22 cellular contexts compared by ENCODE assay signal in genomic region chr2:231030725-231031124, GRCh38. TPM values are rescaled to one million over a fixed set of nuclear protein-coding genes. Genes with fewer than 3 reads are reported as not detected.
A peak's percentile ranks its signal among the peaks of the same experiment; 100 is the strongest.
DNase-seq lines count a peak whose midpoint lies in the region; ATAC-seq, FAIRE-seq and TF ChIP-seq lines count a peak whose summit lies in the region.
"Had no signal": no experiment of that assay in that cellular context is flagged by ENCODE, and none has a peak within 500 bp of the region (broad histone marks: within the 10 kb centered on the region; RNA-seq: fewer than 3 reads in every experiment).

No MANE protein-coding gene starts in this region.

- no peaks in the 10 kb centered on the region for H3K4me1 Mint-ChIP-seq in chondrocyte (ENCODE audit: low read depth)
- H3K4me1 Mint-ChIP-seq: CD4-positive, CD25-positive, alpha-beta regulatory T cell; CD8-positive, alpha-beta memory T cell had no signal

- POLR2A ChIA-PET in HCT116 (lab: Charles Lee) (no interaction called here), K562 (lab: Yijun Ruan, JAX) (interaction anchor here (1.9 kb wide), 1 partner anchor 10 kb away, joined by 4 read pairs; no protein-coding TSS in a partner anchor), GM10248 (lab: Yijun Ruan, JAX) (no interaction called here)

- H3K9me2 ChIP-seq in HCT116 (ENCODE audit: insufficient read depth), result no peaks in the 10 kb centered on the region

- peaks cover 31% of the 10 kb centered on the region for H3K27me3 Mint-ChIP-seq in chondrocyte (ENCODE audit: low read depth)

- H3K4me1 ChIP-seq in HCT116 (ENCODE audit: control insufficient read depth in 1 of 2, insufficient read depth in 2 of 2, low read length in 2 of 2) (no peaks in the 10 kb centered on the region), K562 (replicated peaks in 1 of 2; ENCODE audit: control insufficient read depth in 2 of 2, insufficient read depth in 2 of 2, low read length in 2 of 2) (no peaks in the 10 kb centered on the region)
- H3K4me1 ChIP-seq: HAP-1 had no signal

- H3K4me3 ChIP-seq in HCT116 (replicated peaks in 1 of 2; ENCODE audit: low read depth in 1 of 2, low read length in 2 of 2) (no peak overlapping the region), K562 (no peak overlapping the region)
- H3K4me3 ChIP-seq: HAP-1 had no signal

- no peak for FAIRE-seq in K562 (lab: Jason Lieb, UNC)
- FAIRE-seq: D721Med, GM12891, GM18507, H54 had no signal

- H3K4me3 Mint-ChIP-seq in chondrocyte (ENCODE audit: unreplicated experiment), result no peak overlapping the region
- H3K4me3 Mint-ChIP-seq: CD4-positive, CD25-positive, alpha-beta regulatory T cell; CD8-positive, alpha-beta memory T cell had no signal

- no peaks in the 10 kb centered on the region for H3K9me3 Mint-ChIP-seq in chondrocyte (ENCODE audit: low read depth)
- H3K9me3 Mint-ChIP-seq: CD8-positive, alpha-beta memory T cell had no signal

- WGBS in K562 (ENCODE audit: insufficient coverage, low coverage, missing lambda C conversion rate), result 0% methylated on average over 1 of the region's 3 CpGs

- no peaks in the 10 kb centered on the region for H3K36me3 ChIP-seq in HCT116 (ENCODE audit: control insufficient read depth in 1 of 2, insufficient read depth in 2 of 2, low read length in 2 of 2)
- no peaks in the 10 kb centered on the region for H3K36me3 ChIP-seq in K562 (ENCODE audit: control insufficient read depth, insufficient read depth, low read length)
- H3K36me3 ChIP-seq: HAP-1 had no signal

- in situ Hi-C loops in K562 (cut with MboI), result no loop called here

- TF ChIP-seq POLR2A in HCT116 (IDR thresholded peaks at IDR 0.05; ENCODE audit: borderline replicate concordance, extremely low read depth, insufficient read depth, insufficient read length), result no peak
- no peak for TF ChIP-seq POLR2A in K562 (conservative IDR thresholded peaks at IDR 0.05)

- H4K20me1 ChIP-seq in HCT116 (ENCODE audit: insufficient read depth), result no peaks in the 10 kb centered on the region
- no peaks in the 10 kb centered on the region for H4K20me1 ChIP-seq in K562 (replicated peaks; ENCODE audit: control insufficient read depth, insufficient read depth, low read length)

- TF ChIP-seq RAD21 in HCT116 (IDR thresholded peaks at IDR 0.05; ENCODE audit: low read depth) (no peak), K562 (CRISPR knock-in tag; conservative IDR thresholded peaks at IDR 0.05 in 1 of 2, IDR thresholded peaks at IDR 0.05 in 1 of 2) (no peak)

- TF ChIP-seq CTCF in HCT116 (IDR thresholded peaks at IDR 0.05 in 2 of 3, conservative IDR thresholded peaks at IDR 0.05 in 1 of 3; ENCODE audit: borderline replicate concordance in 1 of 3, insufficient read depth in 1 of 3, low read depth in 2 of 3, low read length in 2 of 3) (no peak), K562 (IDR thresholded peaks at IDR 0.05 in 2 of 3, conservative IDR thresholded peaks at IDR 0.05 in 1 of 3; ENCODE audit: insufficient read depth in 2 of 3, low read depth in 1 of 3, low read length in 3 of 3) (no peak), GM10248 (IDR thresholded peaks at IDR 0.05; ENCODE audit: control extremely low read depth, extremely low read depth, low read depth, missing control alignments) (no peak), chondrocyte (IDR thresholded peaks at IDR 0.05) (no peak)

- no peaks in the 10 kb centered on the region for H3K79me2 ChIP-seq in HCT116 (ENCODE audit: insufficient read depth, low read length)
- H3K79me2 ChIP-seq in K562 (ENCODE audit: control insufficient read depth, insufficient read depth, low read length), result no peaks in the 10 kb centered on the region

- H3K9me3 ChIP-seq in HCT116 (ENCODE audit: control insufficient read depth in 1 of 2, insufficient read depth in 1 of 2, low read depth in 1 of 2, low read length in 2 of 2) (no peaks in the 10 kb centered on the region), K562 (replicated peaks; ENCODE audit: control insufficient read depth, insufficient read depth, low read depth, low read length) (no peaks in the 10 kb centered on the region)
- H3K9me3 ChIP-seq: HAP-1 had no signal

- H3K4me2 ChIP-seq in HCT116 (ENCODE audit: low read length) (no peak overlapping the region), K562 (ENCODE audit: insufficient read depth, low read length) (no peak overlapping the region)

- H3K27me3 ChIP-seq in HCT116 (ENCODE audit: insufficient read depth, low read length) (no peaks in the 10 kb centered on the region), K562 (ENCODE audit: control insufficient read depth in 2 of 2, insufficient read depth in 2 of 2, low read length in 2 of 2) (peaks cover 0 to 18% of the 10 kb centered on the region in 2 experiments; a peak in 2 of 5 replicates)

- no peak for DNase-seq in HCT116 (ENCODE audit: low read depth, low spot score)
- peak; percentile 35 for DNase-seq in HT-29 (ENCODE audit: low spot score)
- DNase-seq in K562 (ENCODE audit: extremely low read depth in 1 of 4, low spot score in 3 of 4), result no peak
- no peak for DNase-seq in GM10248 (ENCODE audit: extremely low spot score)
- DNase-seq in chondrocyte (ENCODE audit: low spot score), result no peak
- DNase-seq: C1 segment of cervical spinal cord; CD4-positive, CD25-positive, alpha-beta regulatory T cell; CD8-positive, alpha-beta memory T cell; DMS 273 treated with DMSO at 0.1 percent for 48 hours; DMS79; EL; GDM1; GOT3 had no signal

- no peak for TF ChIP-seq EP300 in K562 (IDR thresholded peaks at IDR 0.05; ENCODE audit: low read length)

- H3K9me1 ChIP-seq in K562 (ENCODE audit: control insufficient read depth, insufficient read depth, low read length), result no peaks in the 10 kb centered on the region

- H3K9ac ChIP-seq in HCT116 (ENCODE audit: low read length) (no peak overlapping the region), K562 (ENCODE audit: insufficient read depth in 1 of 2, low read depth in 2 of 2, low read length in 2 of 2) (no peak overlapping the region)

- RAD21 ChIA-PET in HCT116 (lab: Charles Lee; ENCODE audit: low non-redundant PET in 1 of 2, low total read pairs in 2 of 2, uncharacterized antibody in 2 of 2, unreplicated experiment in 2 of 2), result no interaction called here

- no peaks in the 10 kb centered on the region for H3K36me3 Mint-ChIP-seq in chondrocyte (ENCODE audit: low read depth)
- H3K36me3 Mint-ChIP-seq: CD4-positive, CD25-positive, alpha-beta regulatory T cell; CD8-positive, alpha-beta memory T cell had no signal

- intact Hi-C loops in HCT116 (cut with micrococcal nuclease), result no loop called here
- intact Hi-C loops in K562 (cut with micrococcal nuclease), result no loop called here

- no peak overlapping the region for H3K27ac Mint-ChIP-seq in chondrocyte (ENCODE audit: unreplicated experiment)
- H3K27ac Mint-ChIP-seq: CD4-positive, CD25-positive, alpha-beta regulatory T cell; CD8-positive, alpha-beta memory T cell had no signal

- H3K27ac ChIP-seq in HCT116 (ENCODE audit: low read depth, low read length) (no peak overlapping the region), K562 (ENCODE audit: extremely low read depth, low read depth, low read length) (no peak overlapping the region)

- BruUV-seq in HCT116 (replicated peaks; lab: Mats Ljungman, UMichigan) (no TSS peak), K562 (replicated peaks; lab: Mats Ljungman, UMichigan) (no TSS peak)

- CTCF ChIA-PET in HCT116 (lab: Charles Lee) (interaction anchor here (2.2 kb wide), 1 partner anchor 22 kb away, joined by 10 read pairs; no protein-coding TSS in a partner anchor), K562 (lab: Yijun Ruan, JAX; ENCODE audit: low intra/inter-chr PET ratio) (no interaction called here), GM10248 (lab: Yijun Ruan, JAX) (interaction anchor here (1.6 to 3.2 kb wide), 4 partner anchors 20 to 182 kb away, joined by 5 to 9 read pairs (median 7); no protein-coding TSS in a partner anchor)

- ATAC-seq in HCT116 (no peak), K562 (no peak), GM18861 (IDR thresholded peaks at IDR 0.05; ENCODE audit: unreplicated experiment) (no peak)

- H2AFZ ChIP-seq in HCT116 (ENCODE audit: low read depth, low read length, poor library complexity, severe bottlenecking) (peak overlapping the region; percentile 16), K562 (ENCODE audit: low read depth, low read length) (no peak overlapping the region)

RNA-seq across cellular contexts. Expression of gene C2orf72, which starts 6.6 kb away (rescaled TPM):
- total RNA-seq in HCT116 (2021; ENCODE audit: unreplicated experiment) (3.7 TPM), K562 (2014; rRNA removed) (not detected in 2 replicates), K562 (2014; rRNA removed; fragmentation: Illumina TruSeq; extraction: Trizol) (not detected in 2 replicates), K562 (2015; rRNA removed; fragmentation: Illumina TruSeq; extraction: Trizol) (0.18 and 0.23 TPM in 2 replicates), K562 (2021) (0.11 and 0.22 TPM in 2 replicates), chondrocyte (0.12 to 1.3 TPM (median 1.00 TPM) in 3 replicates)
- polyA plus RNA-seq in HCT116 (2012), result 2.7 and 3.1 TPM in 2 replicates
- 2.1 and 4.1 TPM in 2 replicates for total RNA-seq in HT-29 (2014; rRNA removed; shearing (Covaris generic))
- total RNA-seq in K562 (2011; cell fraction: chromatin; rRNA removed; ENCODE audit: low replicate concordance), result 0.12 TPM in 1 of 2 replicates, not detected in the other
- total RNA-seq in K562 (2011; cell fraction: nucleolus; rRNA removed), result not detected in 2 replicates
- not detected in 2 replicates for total RNA-seq in K562 (2011; cell fraction: nucleoplasm; rRNA removed)
- polyA plus RNA-seq in K562 (2011; rRNA removed) (0.08 and 0.24 TPM in 2 replicates), K562 (2014; fragmentation: Illumina TruSeq; extraction: Trizol) (not detected in 2 replicates), K562 (2014; fragmentation: Nextera tagmentation; extraction: Ambion mirVana) (not detected), K562 (2014; rRNA removed) (not detected in 2 replicates)
- 0.07 and 0.35 TPM in 2 replicates for polyA plus RNA-seq in K562 (2011; cell fraction: cytosol; rRNA removed)
- polyA plus RNA-seq in K562 (2011; cell fraction: nucleus; rRNA removed), result 0.09 and 0.18 TPM in 2 replicates
- 0.04 and 0.12 TPM in 2 replicates for polyA plus RNA-seq in K562 (2012)
- 0.07 and 0.09 TPM in 2 replicates for polyA minus RNA-seq in K562 (2011; rRNA and poly(A)+ RNA removed)
- polyA minus RNA-seq in K562 (2011; cell fraction: cytosol; rRNA and poly(A)+ RNA removed), result 0.82 TPM in 1 of 2 replicates, not detected in the other
- not detected in 2 replicates for polyA minus RNA-seq in K562 (2011; cell fraction: nucleus; rRNA and poly(A)+ RNA removed)
- total RNA-seq: A673; CD4-positive, CD25-positive, alpha-beta regulatory T cell had no signal
- polyA plus RNA-seq: CD4-positive, CD25-positive, alpha-beta regulatory T cell; CD8-positive, alpha-beta memory T cell had no signal

RNA-seq across cellular contexts. Expression of gene PSMD1, which starts 25.9 kb away (rescaled TPM):
- total RNA-seq in HCT116 (2021; ENCODE audit: unreplicated experiment) (133 TPM), K562 (2014; rRNA removed) (100 TPM in 2 replicates), K562 (2014; rRNA removed; fragmentation: Illumina TruSeq; extraction: Trizol) (158 and 179 TPM in 2 replicates), K562 (2015; rRNA removed; fragmentation: Illumina TruSeq; extraction: Trizol) (140 and 150 TPM in 2 replicates), K562 (2021) (127 and 130 TPM in 2 replicates), chondrocyte (105 to 142 TPM (median 108 TPM) in 3 replicates)
- polyA plus RNA-seq in HCT116 (2012), result 96.7 and 124 TPM in 2 replicates
- 72.0 and 93.3 TPM in 2 replicates for total RNA-seq in HT-29 (2014; rRNA removed; shearing (Covaris generic))
- 70.9 and 146 TPM in 2 replicates for total RNA-seq in K562 (2011; cell fraction: chromatin; rRNA removed; ENCODE audit: low replicate concordance)
- total RNA-seq in K562 (2011; cell fraction: nucleolus; rRNA removed), result 39.5 and 50.9 TPM in 2 replicates
- 71.0 and 106 TPM in 2 replicates for total RNA-seq in K562 (2011; cell fraction: nucleoplasm; rRNA removed)
- polyA plus RNA-seq in K562 (2011; rRNA removed) (206 and 257 TPM in 2 replicates), K562 (2014; fragmentation: Illumina TruSeq; extraction: Trizol) (177 and 236 TPM in 2 replicates), K562 (2014; fragmentation: Nextera tagmentation; extraction: Ambion mirVana) (100 to 1,000 TPM; 117 to 147 TPM), K562 (2014; rRNA removed) (103 and 105 TPM in 2 replicates)
- 180 and 186 TPM in 2 replicates for polyA plus RNA-seq in K562 (2011; cell fraction: cytosol; rRNA removed)
- polyA plus RNA-seq in K562 (2011; cell fraction: nucleus; rRNA removed), result 108 and 113 TPM in 2 replicates
- polyA plus RNA-seq in K562 (2012), result 58.2 and 146 TPM in 2 replicates
- 408 and 632 TPM in 2 replicates for polyA minus RNA-seq in K562 (2011; rRNA and poly(A)+ RNA removed)
- 79.8 and 106 TPM in 2 replicates for polyA minus RNA-seq in K562 (2011; cell fraction: cytosol; rRNA and poly(A)+ RNA removed)
- polyA minus RNA-seq in K562 (2011; cell fraction: nucleus; rRNA and poly(A)+ RNA removed), result 48.7 and 79.3 TPM in 2 replicates

RNA-seq across cellular contexts. Expression of gene SPATA3, which starts 34.8 kb away (rescaled TPM):
- total RNA-seq in HCT116 (2021; ENCODE audit: unreplicated experiment) (not detected), K562 (2014; rRNA removed) (not detected in 2 replicates), K562 (2014; rRNA removed; fragmentation: Illumina TruSeq; extraction: Trizol) (not detected in 2 replicates), K562 (2015; rRNA removed; fragmentation: Illumina TruSeq; extraction: Trizol) (not detected in 2 replicates), K562 (2021) (not detected in 2 replicates), chondrocyte (not detected in 3 replicates)
- not detected in 2 replicates for polyA plus RNA-seq in HCT116 (2012)
- not detected in 2 replicates for total RNA-seq in HT-29 (2014; rRNA removed; shearing (Covaris generic))
- not detected in 2 replicates for total RNA-seq in K562 (2011; cell fraction: chromatin; rRNA removed; ENCODE audit: low replicate concordance)
- not detected in 2 replicates for total RNA-seq in K562 (2011; cell fraction: nucleolus; rRNA removed)
- total RNA-seq in K562 (2011; cell fraction: nucleoplasm; rRNA removed), result not detected in 2 replicates
- polyA plus RNA-seq in K562 (2011; rRNA removed) (not detected in 2 replicates), K562 (2014; fragmentation: Illumina TruSeq; extraction: Trizol) (not detected in 2 replicates), K562 (2014; fragmentation: Nextera tagmentation; extraction: Ambion mirVana) (not detected), K562 (2014; rRNA removed) (not detected in 2 replicates)
- polyA plus RNA-seq in K562 (2011; cell fraction: cytosol; rRNA removed), result not detected in 2 replicates
- polyA plus RNA-seq in K562 (2011; cell fraction: nucleus; rRNA removed), result not detected in 2 replicates
- not detected in 2 replicates for polyA plus RNA-seq in K562 (2012)
- polyA minus RNA-seq in K562 (2011; rRNA and poly(A)+ RNA removed), result not detected in 2 replicates
- not detected in 2 replicates for polyA minus RNA-seq in K562 (2011; cell fraction: cytosol; rRNA and poly(A)+ RNA removed)
- polyA minus RNA-seq in K562 (2011; cell fraction: nucleus; rRNA and poly(A)+ RNA removed), result not detected in 2 replicates
- total RNA-seq: A172, A673 had no signal
- polyA plus RNA-seq: BJ; CD4-positive, CD25-positive, alpha-beta regulatory T cell; CD8-positive, alpha-beta memory T cell had no signal
